ENCODE assay signal across 8 cellular contexts in the genomic region with DNA sequence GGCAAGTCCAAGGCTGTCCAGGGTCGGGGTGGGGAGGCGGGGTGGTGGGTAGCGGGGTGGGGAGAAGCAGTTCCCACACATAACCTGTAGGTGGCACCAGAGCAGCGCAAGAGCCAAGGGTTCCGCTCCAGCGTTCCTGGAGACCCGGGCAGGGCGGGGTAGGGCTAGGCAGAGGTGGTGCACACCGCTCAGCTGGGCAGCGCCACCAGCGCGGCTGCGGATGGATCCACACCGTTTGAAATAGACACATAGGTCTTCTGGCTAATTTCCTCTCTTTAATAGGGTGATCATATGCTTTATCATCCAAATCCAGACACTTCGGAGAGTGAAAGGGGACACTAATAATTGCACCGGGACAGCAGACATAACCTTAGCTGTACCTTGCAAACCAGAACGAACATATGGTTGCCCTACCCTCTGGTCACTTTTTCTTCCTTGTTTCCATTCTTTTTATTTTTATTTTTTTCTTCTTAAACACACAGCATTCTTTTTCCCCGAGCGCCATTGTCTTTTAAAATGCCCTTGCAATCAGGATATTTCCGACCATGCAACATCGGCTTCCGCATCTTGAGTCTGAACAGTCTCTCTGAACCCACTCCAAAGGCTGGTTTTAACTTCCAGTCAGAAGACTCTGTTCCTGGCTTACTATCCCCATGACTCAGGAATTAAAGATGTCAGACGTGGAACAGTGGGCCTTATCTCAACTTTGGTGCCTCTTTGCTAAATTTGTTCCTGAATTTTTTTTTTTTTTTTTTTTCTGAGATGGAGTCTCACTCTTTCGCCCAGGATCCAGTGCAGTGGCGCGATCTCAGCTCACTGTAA. TPM values are rescaled to one million over a fixed set of nuclear protein-coding genes. Genes with fewer than 3 reads are reported as not detected.
A peak's percentile ranks its signal among the peaks of the same experiment; 100 is the strongest.
DNase-seq lines count a peak whose midpoint lies in the region; ATAC-seq and TF ChIP-seq lines count a peak whose summit lies in the region.

No MANE protein-coding gene starts in this region.

- peak; percentile 83 for TF ChIP-seq RAD21 in SK-N-SH (IDR thresholded peaks at IDR 0.05; ENCODE audit: low read length)

- H3K27me3 Mint-ChIP-seq in activated naive CD4-positive, alpha-beta T cell treated with anti-CD3 and anti-CD28 coated beads, Interleukin-2, amount 10 ng/mL, durations not matched to agents 7 days and 5 days: peaks cover 23% of the 10 kb centered on the region
- peaks cover 16% of the 10 kb centered on the region for H3K27me3 Mint-ChIP-seq in type B pancreatic cell

- H3K36me3 Mint-ChIP-seq in activated naive CD4-positive, alpha-beta T cell treated with anti-CD3 and anti-CD28 coated beads, Interleukin-2, amount 10 ng/mL, durations not matched to agents 7 days and 5 days: no peaks in the 10 kb centered on the region
- no peaks in the 10 kb centered on the region for H3K36me3 Mint-ChIP-seq in type B pancreatic cell

- no peak for TF ChIP-seq EP300 in SK-N-SH (IDR thresholded peaks at IDR 0.05; ENCODE audit: borderline replicate concordance in 1 of 2, low read depth in 1 of 2, low read length in 1 of 2)

- intact Hi-C loops in Right ventricle myocardium superior (cut with DNase I) (loop anchor here (5.0 to 10.0 kb wide), 2 partner anchors 227 to 339 kb away; a partner anchor contains a TSS), posterior cingulate gyrus (cut with DNase I) (loop anchor here (5.0 kb wide), 2 partner anchors 44 to 339 kb away; no protein-coding TSS in a partner anchor)

- CTCF ChIA-PET in GM10248 (lab: Yijun Ruan, JAX): interaction anchor here (0.6 to 7.0 kb wide), 27 partner anchors 8 to 580 kb away, joined by 3 to 63 read pairs (median 6); a partner anchor contains a TSS
- CTCF ChIA-PET in SK-N-SH (lab: Yijun Ruan, JAX): interaction anchor here (0.6 to 4.8 kb wide), 35 partner anchors 8 to 708 kb away, joined by 3 to 51 read pairs (median 4); a partner anchor contains a TSS
- CTCF ChIA-PET in activated naive CD4-positive, alpha-beta T cell treated with anti-CD3 and anti-CD28 coated beads, Interleukin-2, amount 10 ng/mL, durations not matched to agents 7 days and 5 days (lab: Charles Lee): interaction anchor here (0.6 to 5.2 kb wide), 24 partner anchors 10 to 456 kb away, joined by 3 to 37 read pairs (median 4); a partner anchor contains a TSS

- H3K9me3 Mint-ChIP-seq in activated naive CD4-positive, alpha-beta T cell treated with anti-CD3 and anti-CD28 coated beads, Interleukin-2, amount 10 ng/mL, durations not matched to agents 7 days and 5 days: no peaks in the 10 kb centered on the region
- H3K9me3 Mint-ChIP-seq in type B pancreatic cell: no peaks in the 10 kb centered on the region

- H2AFZ ChIP-seq in SK-N-SH (ENCODE audit: low read depth): peak overlapping the region; percentile 80; the same call in 1 of the 2 replicates

- peaks cover 0 to 4% of the 10 kb centered on the region in 2 experiments; a peak in 1 of 4 replicates for H3K4me1 ChIP-seq in SK-N-SH (ENCODE audit: control insufficient read depth in 1 of 2, insufficient read depth in 2 of 2, low read depth in 1 of 2, low read length in 1 of 2)

- H3K27ac ChIP-seq in SK-N-SH (ENCODE audit: low read depth in 2 of 2, low read length in 1 of 2): no peak overlapping the region

- WGBS in SK-N-SH (ENCODE audit: low lambda C conversion rate): 45% methylated on average over 19 of the region's 26 CpGs

- no peaks in the 10 kb centered on the region for H3F3A ChIP-seq in SK-N-SH (replicated peaks; ENCODE audit: insufficient read depth)

- H3K4me1 Mint-ChIP-seq in activated naive CD4-positive, alpha-beta T cell treated with anti-CD3 and anti-CD28 coated beads, Interleukin-2, amount 10 ng/mL, durations not matched to agents 7 days and 5 days: peaks cover 8% of the 10 kb centered on the region
- H3K4me1 Mint-ChIP-seq in type B pancreatic cell (ENCODE audit: unreplicated experiment): peaks cover 9% of the 10 kb centered on the region

- DNase-seq in GM10248 (ENCODE audit: extremely low spot score) (peak; percentile 90), NCI-H1048 (lab: John Stamatoyannopoulos, UW) (peak; percentile 58), SK-N-SH (peak; percentile 94), Right ventricle myocardium superior (peak; percentile 90), posterior cingulate gyrus (peak; percentile 59 to 97 (median 83)), type B pancreatic cell (ENCODE audit: extremely low spot score, unreplicated experiment) (peak; percentile 91)
- peak; percentile 90 for DNase-seq in activated naive CD4-positive, alpha-beta T cell treated with anti-CD3 and anti-CD28 coated beads, Interleukin-2, amount 10 ng/mL, durations not matched to agents 7 days and 5 days

- H4K20me1 ChIP-seq in SK-N-SH (ENCODE audit: insufficient read depth): no peaks in the 10 kb centered on the region

- no peaks in the 10 kb centered on the region for H3K9me2 ChIP-seq in SK-N-SH

- H3K9me3 ChIP-seq in SK-N-SH: no peaks in the 10 kb centered on the region

- peak overlapping the region; percentile 31 for H3K4me3 Mint-ChIP-seq in activated naive CD4-positive, alpha-beta T cell treated with anti-CD3 and anti-CD28 coated beads, Interleukin-2, amount 10 ng/mL, durations not matched to agents 7 days and 5 days
- H3K4me3 Mint-ChIP-seq in type B pancreatic cell: peak overlapping the region; percentile 84

- peak overlapping the region; percentile 8 to 36; a peak in 2 of 4 replicates for H3K4me3 ChIP-seq in SK-N-SH (ENCODE audit: low read depth in 2 of 2, low read length in 1 of 2)

- no peaks in the 10 kb centered on the region for H3K36me3 ChIP-seq in SK-N-SH (replicated peaks in 1 of 2; ENCODE audit: control insufficient read depth in 1 of 2, insufficient read depth in 2 of 2, low read length in 1 of 2)

- POLR2A ChIA-PET in GM10248 (lab: Yijun Ruan, JAX) (no interaction called here), SK-N-SH (lab: Yijun Ruan, JAX) (interaction anchor here (0.6 to 1.4 kb wide), 3 partner anchors 10 to 425 kb away, joined by 3 read pairs; a partner anchor contains a TSS)

- ATAC-seq in HG02623 (IDR thresholded peaks at IDR 0.05; ENCODE audit: unreplicated experiment) (peak; percentile 90), Right ventricle myocardium superior (ENCODE audit: poor library complexity) (peak; percentile 99)

- peak; percentile 68 for TF ChIP-seq CTCF in GM10248 (IDR thresholded peaks at IDR 0.05; ENCODE audit: control extremely low read depth, extremely low read depth, low read depth, missing control alignments)
- TF ChIP-seq CTCF in SK-N-SH (IDR thresholded peaks at IDR 0.05): peak; percentile 64
- peak; percentile 96 for TF ChIP-seq CTCF in type B pancreatic cell (conservative IDR thresholded peaks at IDR 0.05)

- H3K27ac Mint-ChIP-seq in activated naive CD4-positive, alpha-beta T cell treated with anti-CD3 and anti-CD28 coated beads, Interleukin-2, amount 10 ng/mL, durations not matched to agents 7 days and 5 days: no peak overlapping the region
- H3K27ac Mint-ChIP-seq in type B pancreatic cell: no peak overlapping the region

- H3K79me2 ChIP-seq in SK-N-SH (ENCODE audit: insufficient read depth): no peaks in the 10 kb centered on the region

- H3K4me2 ChIP-seq in SK-N-SH: peak overlapping the region; percentile 71

- H3K27me3 ChIP-seq in SK-N-SH (ENCODE audit: insufficient read depth): no peaks in the 10 kb centered on the region

- H3K9ac ChIP-seq in SK-N-SH: no peak overlapping the region

TF ChIP-seq in SK-N-SH, 30 proteins besides CTCF, POLR2A, EP300 and RAD21:
- 0 out of 2 replicates have a peak, but pooled peaks have one; percentile 11 for TF ChIP-seq RFX5 (IDR thresholded peaks at IDR 0.05; ENCODE audit: low read length)
- TF ChIP-seq SMC3 (IDR thresholded peaks at IDR 0.05; ENCODE audit: low read depth, low read length): peak; percentile 63
- no peak for TF ChIP-seq POLR2AphosphoS5 (IDR thresholded peaks at IDR 0.05; ENCODE audit: low read depth, low read length)
- 0 out of 2 replicates have a peak, but pooled peaks have one; percentile 28 for TF ChIP-seq SIN3A (IDR thresholded peaks at IDR 0.05; ENCODE audit: borderline replicate concordance, low read depth, low read length)
- TF ChIP-seq CHD2 (IDR thresholded peaks at IDR 0.05; ENCODE audit: low read length, partially characterized antibody): peak; percentile 24

RNA-seq across cellular contexts. Expression of a gene that starts 12.5 kb away (rescaled TPM):
- 17.8 and 22.0 TPM in 2 replicates for polyA plus RNA-seq in SK-N-SH (2012; rRNA removed)
- polyA plus RNA-seq in SK-N-SH (2012; cell fraction: cytosol; rRNA removed): 15.7 and 18.0 TPM in 2 replicates
- 19.0 and 25.0 TPM in 2 replicates for polyA plus RNA-seq in SK-N-SH (2012; cell fraction: nucleus; rRNA removed)
- total RNA-seq in Right ventricle myocardium superior (6.2 TPM), type B pancreatic cell (ENCODE audit: low replicate concordance) (18.4 and 26.2 TPM in 2 replicates)
